8 cellular contexts compared by ENCODE assay signal in the genomic region with DNA sequence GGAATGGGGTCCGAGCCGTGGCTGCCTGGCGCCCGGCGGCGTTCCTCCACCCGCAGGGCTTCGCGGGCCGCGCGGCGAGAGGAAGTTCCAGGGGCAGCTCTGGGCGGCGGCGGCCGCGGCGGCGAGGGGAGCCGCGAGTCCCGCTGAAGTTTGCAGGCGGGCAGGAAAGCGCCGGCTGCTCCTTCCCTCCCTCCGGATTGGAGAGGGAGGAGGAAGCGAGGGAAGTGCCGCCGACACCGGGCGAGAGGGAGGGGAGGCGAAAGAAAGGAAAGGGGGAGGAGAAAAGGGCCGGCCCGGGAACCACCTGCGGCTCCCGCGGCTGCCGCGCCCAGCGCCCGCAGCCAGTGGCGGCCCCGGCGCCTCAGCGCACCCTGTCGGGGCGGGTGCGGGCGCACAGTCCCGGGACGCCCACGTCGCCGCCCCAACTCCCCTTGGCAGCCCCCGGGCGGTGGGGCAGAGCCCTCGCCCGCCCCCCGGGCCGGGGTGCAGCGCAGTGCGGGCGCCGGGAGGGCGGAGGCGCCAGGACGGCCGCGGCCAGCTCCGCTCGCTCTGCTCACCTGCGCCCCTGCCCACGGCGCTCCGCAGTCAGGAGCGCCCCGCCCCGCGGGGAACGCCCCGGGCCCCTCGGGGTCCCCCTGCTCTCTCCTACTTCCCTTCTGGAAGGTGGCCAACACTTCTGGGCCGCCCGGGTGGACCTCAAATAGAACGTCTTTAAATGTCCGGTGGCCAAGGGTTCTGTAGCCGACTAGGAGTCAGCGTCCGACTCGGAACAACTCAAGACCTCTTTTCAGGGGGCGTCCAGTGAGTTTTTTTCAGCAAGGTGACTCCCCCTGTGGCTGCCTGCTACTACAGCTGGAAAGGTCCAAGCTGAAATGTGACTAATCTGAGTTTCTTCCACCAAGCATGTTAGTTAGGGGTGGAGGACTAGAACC.
DNase-seq lines count a peak whose midpoint lies in the region; ATAC-seq lines count a peak whose summit lies in the region.

No MANE protein-coding gene starts in this region.

- 1% methylated on average over 59 to 92 of the region's 92 CpGs for WGBS in esophagus, 2 donors

- H3K27me3 ChIP-seq in esophagus (ENCODE audit: control insufficient read depth in 1 of 2, insufficient read depth in 2 of 2, low read length in 2 of 2), result no peaks in the 10 kb centered on the region
- H3K27me3 ChIP-seq in mononuclear cell (ENCODE audit: insufficient read depth, low read length), result peaks cover 24% of the 10 kb centered on the region

- H3K9me3 ChIP-seq in esophagus (ENCODE audit: control insufficient read depth in 2 of 2, insufficient read depth in 1 of 2, low read depth in 1 of 2, low read length in 1 of 2) (no peaks in the 10 kb centered on the region), mononuclear cell (ENCODE audit: low read depth, low read length) (no peaks in the 10 kb centered on the region)

- H3K4me3 ChIP-seq in esophagus (ENCODE audit: low read depth in 1 of 2, low read length in 2 of 2) (peak overlapping the region; percentile 88 to 96), mononuclear cell (ENCODE audit: low read length) (peak overlapping the region; percentile 52)

- no peaks in the 10 kb centered on the region for H3K36me3 ChIP-seq in esophagus (ENCODE audit: control insufficient read depth in 2 of 2, insufficient read depth in 2 of 2, low read length in 1 of 2)

- ATAC-seq in GM19035 (IDR thresholded peaks at IDR 0.05; ENCODE audit: unreplicated experiment), result peak; percentile 47
- ATAC-seq in HG03108 (IDR thresholded peaks at IDR 0.05; ENCODE audit: unreplicated experiment), result peak; percentile 42

- H3K27ac ChIP-seq in esophagus (ENCODE audit: low read depth in 2 of 2, low read length in 1 of 2) (peak overlapping the region; percentile 84 to 85), substantia nigra (ENCODE audit: low read depth, low read length, poor library complexity, severe bottlenecking) (peak overlapping the region; percentile 35)

- DNase-seq in CD1c-positive myeloid dendritic cell (ENCODE audit: extremely low spot score) (peak; percentile 69), NCI-H460 (ENCODE audit: extremely low read depth, low read depth) (peak; percentile 44), substantia nigra (lab: John Stamatoyannopoulos, UW) (peak in 29 of 49 donors; percentile 8 to 61 (median 30))
- peak; percentile 73 for DNase-seq in activated CD8-positive, alpha-beta memory T cell treated with anti-CD3 and anti-CD28 coated beads for 24 hours

- H3K4me1 ChIP-seq in esophagus (ENCODE audit: control insufficient read depth in 2 of 2, insufficient read depth in 2 of 2, low read length in 1 of 2) (no peaks in the 10 kb centered on the region), mononuclear cell (ENCODE audit: insufficient read depth, low read length) (peaks cover 15% of the 10 kb centered on the region)

Comparison
In these comparisons a context has a peak if more than half of its experiments do, and no peak if none do; other contexts are left out.
1. Peak in every context shown above with its lines: DNase-seq, ATAC-seq, H3K4me3 ChIP-seq and H3K27ac ChIP-seq.